Comparison of ENCODE assay signal across 10 cellular contexts in genomic region chr1:90836345-90836679, GRCh38.
DNase-seq lines count a peak whose midpoint lies in the region; ATAC-seq and TF ChIP-seq lines count a peak whose summit lies in the region.
"Had no signal": no experiment of that assay in that cellular context is flagged by ENCODE, and none has a peak within 500 bp of the region (broad histone marks: within the 10 kb centered on the region; RNA-seq: fewer than 3 reads in every experiment).

No MANE protein-coding gene starts in this region.

- peak; percentile 20 for DNase-seq in NCI-H748 (lab: John Stamatoyannopoulos, UW; ENCODE audit: unreplicated experiment)
- DNase-seq in NCI-H748 treated with DMSO at 0.1 percent for 48 hours (lab: John Stamatoyannopoulos, UW): no peak
- DNase-seq in effector memory CD4-positive, alpha-beta T cell: no peak
- no peak for DNase-seq in suprapubic skin (ENCODE audit: low spot score in 2 of 2)
- DNase-seq in Ammon's horn (ENCODE audit: low spot score): no peak
- DNase-seq in progenitor cell of endocrine pancreas (ENCODE audit: low spot score, unreplicated experiment): no peak
- DNase-seq: activated naive CD4-positive, alpha-beta T cell treated with anti-CD3 and anti-CD28 coated beads, Interleukin-2, amount 50 U/mL, for 16 hours had no signal

- no peaks in the 10 kb centered on the region for H3K9me3 Mint-ChIP-seq in progenitor cell of endocrine pancreas (ENCODE audit: low read depth)

- no peak for TF ChIP-seq POLR2A in suprapubic skin (IDR thresholded peaks at IDR 0.05)

- H3K4me3 ChIP-seq in effector memory CD4-positive, alpha-beta T cell (ENCODE audit: insufficient read depth, low read depth, low read length, poor library complexity, severe bottlenecking): peak overlapping the region; percentile 26
- H3K4me3 ChIP-seq in mucosa of rectum (ENCODE audit: low read length in 2 of 2) (peak overlapping the region; percentile 20 to 27), suprapubic skin (peak overlapping the region; percentile 36)

- no peak overlapping the region for H3K4me3 Mint-ChIP-seq in progenitor cell of endocrine pancreas (ENCODE audit: low read depth)
- H3K4me3 Mint-ChIP-seq: activated CD4-positive, alpha-beta T cell treated with anti-CD3 and anti-CD28 coated beads for 36 hours had no signal

- WGBS in suprapubic skin: 13% methylated on average over 8 of the region's 8 CpGs

- no peaks in the 10 kb centered on the region for H3K9me3 ChIP-seq in effector memory CD4-positive, alpha-beta T cell (ENCODE audit: control insufficient read depth, low read length)
- H3K9me3 ChIP-seq in mucosa of rectum (ENCODE audit: control insufficient read depth in 2 of 2, low read length in 2 of 2): no peaks in the 10 kb centered on the region
- H3K9me3 ChIP-seq in suprapubic skin: no peaks in the 10 kb centered on the region

- TF ChIP-seq CTCF in suprapubic skin (IDR thresholded peaks at IDR 0.05) (no peak), progenitor cell of endocrine pancreas (IDR thresholded peaks at IDR 0.05; ENCODE audit: unreplicated experiment) (no peak)

- H3K9ac ChIP-seq in mucosa of rectum (ENCODE audit: low read depth in 1 of 2, low read length in 2 of 2): no peak overlapping the region

- H3K27me3 Mint-ChIP-seq in progenitor cell of endocrine pancreas: peaks cover 92% of the 10 kb centered on the region

- no peak overlapping the region for H3K27ac Mint-ChIP-seq in progenitor cell of endocrine pancreas
- H3K27ac Mint-ChIP-seq: activated CD4-positive, alpha-beta T cell treated with anti-CD3 and anti-CD28 coated beads for 36 hours had no signal

- H3K4me1 ChIP-seq in effector memory CD4-positive, alpha-beta T cell (ENCODE audit: control insufficient read depth, insufficient read depth, low read length, poor library complexity, severe bottlenecking): peaks cover 22% of the 10 kb centered on the region
- peaks cover 0 to 10% of the 10 kb centered on the region in 2 donors for H3K4me1 ChIP-seq in mucosa of rectum (ENCODE audit: control insufficient read depth in 2 of 2, insufficient read depth in 2 of 2, low read length in 2 of 2)
- peaks cover 24% of the 10 kb centered on the region for H3K4me1 ChIP-seq in suprapubic skin

- H3K4me1 Mint-ChIP-seq in progenitor cell of endocrine pancreas (ENCODE audit: low read depth): peaks cover 21% of the 10 kb centered on the region

- no peak overlapping the region for H3K27ac ChIP-seq in effector memory CD4-positive, alpha-beta T cell (ENCODE audit: insufficient read depth, low read length, poor library complexity, severe bottlenecking)
- H3K27ac ChIP-seq in mucosa of rectum (ENCODE audit: low read depth in 2 of 2, low read length in 2 of 2) (no peak overlapping the region), suprapubic skin (no peak overlapping the region)

- no peaks in the 10 kb centered on the region for H3K36me3 ChIP-seq in effector memory CD4-positive, alpha-beta T cell (ENCODE audit: control insufficient read depth, insufficient read depth, low read length)
- H3K36me3 ChIP-seq in mucosa of rectum (ENCODE audit: control insufficient read depth in 2 of 2, insufficient read depth in 2 of 2, low read length in 2 of 2) (no peaks in the 10 kb centered on the region), suprapubic skin (no peaks in the 10 kb centered on the region)

- TF ChIP-seq EP300 in suprapubic skin (IDR thresholded peaks at IDR 0.05): no peak

- no peaks in the 10 kb centered on the region for H3K36me3 Mint-ChIP-seq in progenitor cell of endocrine pancreas (ENCODE audit: insufficient read depth)

- peaks cover 63% of the 10 kb centered on the region for H3K27me3 ChIP-seq in effector memory CD4-positive, alpha-beta T cell (replicated peaks; ENCODE audit: control insufficient read depth, insufficient read depth, low read length, poor library complexity, severe bottlenecking)
- peaks cover 51 to 53% of the 10 kb centered on the region in 2 donors for H3K27me3 ChIP-seq in mucosa of rectum (ENCODE audit: control insufficient read depth in 2 of 2, insufficient read depth in 2 of 2, low read length in 2 of 2)
- H3K27me3 ChIP-seq in suprapubic skin: peaks cover 97% of the 10 kb centered on the region

- ATAC-seq in HG02981 (IDR thresholded peaks at IDR 0.05; ENCODE audit: unreplicated experiment): no peak
